ENCODE assay signal across 11 cellular contexts in genomic region chr14:64801800-64802199, GRCh38.
DNase-seq lines count a peak whose midpoint lies in the region; TF ChIP-seq lines count a peak whose summit lies in the region.
"Had no signal": no experiment of that assay in that cellular context is flagged by ENCODE, and none has a peak within 500 bp of the region (broad histone marks: within the 10 kb centered on the region; RNA-seq: fewer than 3 reads in every experiment).

No MANE protein-coding gene starts in this region.

- no peak overlapping the region for H3K27ac ChIP-seq in parathyroid adenoma
- H3K27ac ChIP-seq: uterus had no signal

- H3K4me1 Mint-ChIP-seq in chondrocyte (ENCODE audit: low read depth), result peaks cover 22% of the 10 kb centered on the region
- H3K4me1 Mint-ChIP-seq: CD8-positive, alpha-beta memory T cell had no signal

- H3K36me3 ChIP-seq in parathyroid adenoma (ENCODE audit: control insufficient read depth, insufficient read depth, low read length), result no peaks in the 10 kb centered on the region
- H3K36me3 ChIP-seq: uterus had no signal

- no peak overlapping the region for H3K4me3 Mint-ChIP-seq in chondrocyte (ENCODE audit: unreplicated experiment)
- H3K4me3 Mint-ChIP-seq: CD8-positive, alpha-beta memory T cell; T-helper 2 cell treated with Interferon-gamma antibody and Interleukin-4, amounts not matched to agents 5 μg/mL and 100 μg/mL, for 36 hours had no signal

- H3K27me3 ChIP-seq in parathyroid adenoma (ENCODE audit: control insufficient read depth, insufficient read depth, low read length), result no peaks in the 10 kb centered on the region
- H3K27me3 ChIP-seq: uterus had no signal

- no peak overlapping the region for H3K27ac Mint-ChIP-seq in chondrocyte (ENCODE audit: unreplicated experiment)
- H3K27ac Mint-ChIP-seq: CD8-positive, alpha-beta memory T cell had no signal

- H3K9ac ChIP-seq in parathyroid adenoma, result no peak overlapping the region

- H3K9me3 Mint-ChIP-seq in chondrocyte (ENCODE audit: low read depth), result no peaks in the 10 kb centered on the region
- H3K9me3 Mint-ChIP-seq: CD8-positive, alpha-beta memory T cell; T-helper 2 cell treated with Interferon-gamma antibody and Interleukin-4, amounts not matched to agents 5 μg/mL and 100 μg/mL, for 36 hours had no signal

- no peak overlapping the region for H3K4me2 ChIP-seq in parathyroid adenoma (ENCODE audit: low read length)

- H3K79me2 ChIP-seq in parathyroid adenoma, result peaks cover 3% of the 10 kb centered on the region

- no peaks in the 10 kb centered on the region for H3K9me3 ChIP-seq in parathyroid adenoma (ENCODE audit: control insufficient read depth, low read length)
- H3K9me3 ChIP-seq: uterus had no signal

- no peaks in the 10 kb centered on the region for H3K27me3 Mint-ChIP-seq in chondrocyte (ENCODE audit: low read depth)

- no peak overlapping the region for H2AFZ ChIP-seq in parathyroid adenoma

- H3K4me3 ChIP-seq in LNCaP clone FGC (ENCODE audit: low read depth, low read length) (no peak overlapping the region), parathyroid adenoma (ENCODE audit: low read depth, low read length) (no peak overlapping the region)
- H3K4me3 ChIP-seq: uterus had no signal

- peaks cover 1% of the 10 kb centered on the region for H3K4me1 ChIP-seq in parathyroid adenoma
- H3K4me1 ChIP-seq: uterus had no signal

- peak; percentile 36 for TF ChIP-seq CTCF in LNCaP clone FGC (IDR thresholded peaks at IDR 0.05; ENCODE audit: control insufficient read depth, extremely low read depth, insufficient read depth)
- peak; percentile 80 for TF ChIP-seq CTCF in chondrocyte (IDR thresholded peaks at IDR 0.05)
- peak; percentile 49 for TF ChIP-seq CTCF in parathyroid adenoma (IDR thresholded peaks at IDR 0.05)

- peak; percentile 11 for DNase-seq in NCI-H510A treated with DMSO at 0.1 percent for 48 hours (lab: John Stamatoyannopoulos, UW)
- no peak for DNase-seq in NCI-H510A (lab: John Stamatoyannopoulos, UW)
- DNase-seq in LNCaP clone FGC (ENCODE audit: low read depth), result no peak
- DNase-seq in chondrocyte (ENCODE audit: low spot score), result no peak
- DNase-seq in globus pallidus (ENCODE audit: low spot score), result no peak
- no peak for DNase-seq in NCI-H2171 treated with DMSO at 0.1 percent for 48 hours (lab: John Stamatoyannopoulos, UW)
- no peak for DNase-seq in GDM1 (lab: John Stamatoyannopoulos, UW)
- DNase-seq: CD8-positive, alpha-beta memory T cell; uterus had no signal

- no peaks in the 10 kb centered on the region for H3K36me3 Mint-ChIP-seq in chondrocyte (ENCODE audit: low read depth)
- H3K36me3 Mint-ChIP-seq: CD8-positive, alpha-beta memory T cell had no signal
